ENCODE assay signal across 31 cellular contexts in genomic region chr1:10433790-10434189, GRCh38. TPM values are rescaled to one million over a fixed set of nuclear protein-coding genes. Genes with fewer than 3 reads are reported as not detected.
"Had no signal": no experiment of that assay in that cellular context is flagged by ENCODE, and none has a peak within 500 bp of the region (broad histone marks: within the 10 kb centered on the region; RNA-seq: fewer than 3 reads in every experiment).

No MANE protein-coding gene starts in this region.

- ATAC-seq: activated CD8-positive, alpha-beta T cell treated with anti-CD3 and anti-CD28 coated beads for 36 hours; activated naive CD8-positive, alpha-beta T cell treated with anti-CD3 and anti-CD28 coated beads, Interleukin-2, amount 50 U/mL, for 24 hours; activated T-cell treated with anti-CD3 and anti-CD28 coated beads, Interleukin-2, amount 50 U/mL, for 4 hours; activated T-helper 17 cell treated with anti-CD3 and anti-CD28 coated beads, Interleukin-2, amount 50 U/mL, for 72 hours; foreskin keratinocyte; left cardiac atrium; left ventricle myocardium superior; mucosa of descending colon; pancreas; sciatic nerve; stimulated activated naive CD8-positive, alpha-beta T cell treated with anti-CD3 and anti-CD28 coated beads, Interleukin-15, amount 100 ng/mL, for 72 hours had no signal

- H3K4me1 Mint-ChIP-seq: activated T-helper 17 cell treated with anti-CD3 and anti-CD28 coated beads, Interleukin-2, amount 50 U/mL, for 72 hours had no signal

- H3K27ac ChIP-seq: esophagus muscularis mucosa, foreskin keratinocyte, pancreas, prostate gland, skin epidermis, vagina had no signal

- H3K36me3 ChIP-seq: pancreas, prostate gland, upper lobe of left lung, vagina had no signal

- H3K9me3 Mint-ChIP-seq: activated CD4-positive, alpha-beta T cell treated with anti-CD3 and anti-CD28 coated beads, Interleukin-2, amount 10 ng/mL, durations not matched to agents 7 days and 5 days; activated CD8-positive, alpha-beta T cell treated with anti-CD3 and anti-CD28 coated beads for 36 hours; activated naive CD4-positive, alpha-beta T cell treated with anti-CD3 and anti-CD28 coated beads, Interleukin-2, amount 50 U/mL, for 24 hours; activated naive CD8-positive, alpha-beta T cell treated with anti-CD3 and anti-CD28 coated beads, Interleukin-2, amount 50 U/mL, for 24 hours; activated T-cell treated with anti-CD3 and anti-CD28 coated beads, Interleukin-2, amount 50 U/mL, for 4 hours; activated T-helper 17 cell treated with anti-CD3 and anti-CD28 coated beads, Interleukin-2, amount 50 U/mL, for 72 hours; nephron progenitor cell; stimulated activated naive CD8-positive, alpha-beta T cell treated with anti-CD3 and anti-CD28 coated beads, Interleukin-15, amount 100 ng/mL, for 72 hours had no signal

- H3K9me3 ChIP-seq: esophagus muscularis mucosa, mucosa of descending colon, pancreas, prostate gland, upper lobe of left lung, vagina had no signal

- DNase-seq: activated CD4-positive, alpha-beta T cell treated with anti-CD3 and anti-CD28 coated beads for 1 hour; activated CD4-positive, alpha-beta T cell treated with anti-CD3 and anti-CD28 coated beads, Interleukin-2, amount 10 ng/mL, durations not matched to agents 7 days and 5 days; activated CD8-positive, alpha-beta T cell treated with anti-CD3 and anti-CD28 coated beads for 36 hours; activated gamma-delta T cell treated with Interleukin-2 at 50 U/mL for 16 hours; activated naive CD8-positive, alpha-beta T cell treated with anti-CD3 and anti-CD28 coated beads, Interleukin-2, amount 50 U/mL, for 24 hours; activated T-cell treated with anti-CD3 and anti-CD28 coated beads, Interleukin-2, amount 50 U/mL, for 4 hours; central memory CD4-positive, alpha-beta T cell; foreskin keratinocyte; islet precursor cell; left cardiac atrium; left ventricle myocardium superior; mucosa of descending colon; nephron progenitor cell; nucleus accumbens; pancreas; retina; stimulated activated CD4-positive, alpha-beta T cell treated with anti-CD3 and anti-CD28 coated beads, Interleukin-12 subunit alpha, Interleukin-12 subunit beta, amount 100 ng/mL, for 4 hours; stimulated activated CD4-positive, alpha-beta T cell treated with anti-CD3 and anti-CD28 coated beads, Interleukin-4, amount 100 ng/mL, for 1 hour; stimulated activated naive CD8-positive, alpha-beta T cell treated with anti-CD3 and anti-CD28 coated beads, Interleukin-15, amount 100 ng/mL, for 72 hours; substantia nigra; T-helper 2 cell; upper lobe of left lung had no signal

- H3K4me1 ChIP-seq: foreskin keratinocyte had no signal

- H3K36me3 Mint-ChIP-seq: activated naive CD4-positive, alpha-beta T cell treated with anti-CD3 and anti-CD28 coated beads, Interleukin-2, amount 50 U/mL, for 24 hours had no signal

- H3K4me3 Mint-ChIP-seq: activated CD4-positive, alpha-beta T cell treated with anti-CD3 and anti-CD28 coated beads, Interleukin-2, amount 10 ng/mL, durations not matched to agents 7 days and 5 days; activated CD8-positive, alpha-beta T cell treated with anti-CD3 and anti-CD28 coated beads for 36 hours; activated naive CD4-positive, alpha-beta T cell treated with anti-CD3 and anti-CD28 coated beads, Interleukin-2, amount 50 U/mL, for 24 hours; activated naive CD8-positive, alpha-beta T cell treated with anti-CD3 and anti-CD28 coated beads, Interleukin-2, amount 50 U/mL, for 24 hours; activated T-cell treated with anti-CD3 and anti-CD28 coated beads, Interleukin-2, amount 50 U/mL, for 4 hours; activated T-helper 17 cell treated with anti-CD3 and anti-CD28 coated beads, Interleukin-2, amount 50 U/mL, for 72 hours; nephron progenitor cell; stimulated activated naive CD8-positive, alpha-beta T cell treated with anti-CD3 and anti-CD28 coated beads, Interleukin-15, amount 100 ng/mL, for 72 hours had no signal

- H3K27me3 Mint-ChIP-seq: activated CD4-positive, alpha-beta T cell treated with anti-CD3 and anti-CD28 coated beads, Interleukin-2, amount 10 ng/mL, durations not matched to agents 7 days and 5 days; activated CD8-positive, alpha-beta T cell treated with anti-CD3 and anti-CD28 coated beads for 36 hours; activated naive CD4-positive, alpha-beta T cell treated with anti-CD3 and anti-CD28 coated beads, Interleukin-2, amount 50 U/mL, for 24 hours; activated naive CD8-positive, alpha-beta T cell treated with anti-CD3 and anti-CD28 coated beads, Interleukin-2, amount 50 U/mL, for 24 hours; activated T-helper 17 cell treated with anti-CD3 and anti-CD28 coated beads, Interleukin-2, amount 50 U/mL, for 72 hours; stimulated activated naive CD8-positive, alpha-beta T cell treated with anti-CD3 and anti-CD28 coated beads, Interleukin-15, amount 100 ng/mL, for 72 hours had no signal

- H3K4me3 ChIP-seq: esophagus muscularis mucosa, mucosa of descending colon, pancreas, prostate gland, skin epidermis, upper lobe of left lung, vagina had no signal

- H3K27me3 ChIP-seq: esophagus muscularis mucosa, foreskin keratinocyte, pancreas, upper lobe of left lung, vagina had no signal

- H3K27ac Mint-ChIP-seq: activated CD4-positive, alpha-beta T cell treated with anti-CD3 and anti-CD28 coated beads, Interleukin-2, amount 10 ng/mL, durations not matched to agents 7 days and 5 days; activated CD8-positive, alpha-beta T cell treated with anti-CD3 and anti-CD28 coated beads for 36 hours; activated naive CD4-positive, alpha-beta T cell treated with anti-CD3 and anti-CD28 coated beads, Interleukin-2, amount 50 U/mL, for 24 hours; activated naive CD8-positive, alpha-beta T cell treated with anti-CD3 and anti-CD28 coated beads, Interleukin-2, amount 50 U/mL, for 24 hours; activated T-helper 17 cell treated with anti-CD3 and anti-CD28 coated beads, Interleukin-2, amount 50 U/mL, for 72 hours; nephron progenitor cell; stimulated activated naive CD8-positive, alpha-beta T cell treated with anti-CD3 and anti-CD28 coated beads, Interleukin-15, amount 100 ng/mL, for 72 hours had no signal

RNA-seq across cellular contexts. Expression of gene CORT, which starts 16.0 kb away (rescaled TPM):
- total RNA-seq: left cardiac atrium, left ventricle myocardium superior, mesenteric fat pad, myocyte, vagina had no signal
